13 cellular contexts compared by ENCODE assay signal in genomic region chr9:16062542-16063240, GRCh38.
DNase-seq lines count a peak whose midpoint lies in the region; FAIRE-seq and TF ChIP-seq lines count a peak whose summit lies in the region.
"Had no signal": no experiment of that assay in that cellular context is flagged by ENCODE, and none has a peak within 500 bp of the region (broad histone marks: within the 10 kb centered on the region; RNA-seq: fewer than 3 reads in every experiment).

No MANE protein-coding gene starts in this region.

- H2AFZ ChIP-seq in keratinocyte (ENCODE audit: control insufficient read depth, low read length) (peak overlapping the region; percentile 10), Karpas-422 (ENCODE audit: low read length) (no peak overlapping the region)

- H3K4me2 ChIP-seq in keratinocyte (ENCODE audit: control insufficient read depth, extremely low read depth, insufficient read depth, low read depth, low read length) (peak overlapping the region; percentile 38), Karpas-422 (ENCODE audit: low read depth, low read length, poor library complexity, severe bottlenecking) (no peak overlapping the region)

- no peaks in the 10 kb centered on the region for H4K20me1 ChIP-seq in keratinocyte (ENCODE audit: control insufficient read depth, extremely low read depth, insufficient read depth, low read length)
- H4K20me1 ChIP-seq in Karpas-422 (ENCODE audit: insufficient read depth, low read depth, low read length) = no peaks in the 10 kb centered on the region

- intact Hi-C loops in left ventricle myocardium inferior (cut with micrococcal nuclease) = no loop called here

- no peaks in the 10 kb centered on the region for H3K9me2 ChIP-seq in Karpas-422 (replicated peaks; ENCODE audit: insufficient read depth, low read length)

- H3K4me3 ChIP-seq in BJ (ENCODE audit: low read depth, low read length) (no peak overlapping the region), keratinocyte (ENCODE audit: control insufficient read depth in 2 of 3, extremely low read depth in 1 of 3, insufficient read depth in 2 of 3, low read depth in 1 of 3, low read length in 3 of 3) (peak overlapping the region in 1 of 3 experiments; percentile 5), Karpas-422 (ENCODE audit: low read length) (no peak overlapping the region), left ventricle myocardium inferior (no peak overlapping the region)
- H3K4me3 ChIP-seq: sigmoid colon, SK-N-MC had no signal

- H3K27ac ChIP-seq in keratinocyte (ENCODE audit: control insufficient read depth, insufficient read depth, low read length) (peak overlapping the region; percentile 80), Karpas-422 (ENCODE audit: low read length) (no peak overlapping the region), left ventricle myocardium inferior (replicated peaks) (no peak overlapping the region)
- H3K27ac ChIP-seq: sigmoid colon, SK-N-MC had no signal

- no peaks in the 10 kb centered on the region for H3K9me3 ChIP-seq in keratinocyte (ENCODE audit: control insufficient read depth, low read depth, low read length)
- H3K9me3 ChIP-seq in Karpas-422 (ENCODE audit: low read length) = no peaks in the 10 kb centered on the region
- H3K9me3 ChIP-seq in left ventricle myocardium inferior (replicated peaks) = peaks cover 2% of the 10 kb centered on the region
- H3K9me3 ChIP-seq: sigmoid colon had no signal

- H3K36me3 ChIP-seq in BJ (ENCODE audit: control insufficient read depth, insufficient read depth, low read length) = no peaks in the 10 kb centered on the region
- H3K36me3 ChIP-seq in keratinocyte (ENCODE audit: control insufficient read depth in 2 of 2, extremely low read depth in 1 of 2, insufficient read depth in 2 of 2, low read length in 2 of 2) = no peaks in the 10 kb centered on the region
- H3K36me3 ChIP-seq in Karpas-422 (ENCODE audit: insufficient read depth, low read length) = no peaks in the 10 kb centered on the region
- no peaks in the 10 kb centered on the region for H3K36me3 ChIP-seq in left ventricle myocardium inferior
- H3K36me3 ChIP-seq: sigmoid colon had no signal

- H3K27me3 ChIP-seq in BJ (ENCODE audit: control insufficient read depth, insufficient read depth, low read length) (no peaks in the 10 kb centered on the region), keratinocyte (ENCODE audit: control insufficient read depth, extremely low read depth, insufficient read depth, low read length) (no peaks in the 10 kb centered on the region), Karpas-422 (ENCODE audit: low read length) (no peaks in the 10 kb centered on the region), left ventricle myocardium inferior (ENCODE audit: low read depth) (peaks cover 5% of the 10 kb centered on the region)
- H3K27me3 ChIP-seq: sigmoid colon had no signal

- CTCF ChIA-PET in BJ (lab: Yijun Ruan, JAX) = interaction anchor here (1.2 kb wide), 1 partner anchor 10 kb away, joined by 3 read pairs; no protein-coding TSS in a partner anchor

- dilution Hi-C loops in keratinocyte (cut with MboI; ENCODE audit: extremely low pct_ligation_motif_present, low sequenced_read_pairs) = no loop called here

- no peaks in the 10 kb centered on the region for H3K9me1 ChIP-seq in keratinocyte (ENCODE audit: control insufficient read depth, extremely low read depth, insufficient read depth, low read length)

- H3K4me1 ChIP-seq in keratinocyte (ENCODE audit: control insufficient read depth, extremely low read depth, insufficient read depth, low read length) = peaks cover 53% of the 10 kb centered on the region
- no peaks in the 10 kb centered on the region for H3K4me1 ChIP-seq in Karpas-422 (ENCODE audit: low read length)
- no peaks in the 10 kb centered on the region for H3K4me1 ChIP-seq in left ventricle myocardium inferior
- H3K4me1 ChIP-seq: sigmoid colon had no signal

- H3K9ac ChIP-seq in keratinocyte (ENCODE audit: control insufficient read depth, extremely low read depth, insufficient read depth, low read length) (peak overlapping the region; percentile 18), Karpas-422 (ENCODE audit: low read length) (no peak overlapping the region)

- FAIRE-seq in keratinocyte (lab: Jason Lieb, UNC) = peak; percentile 99

- POLR2A ChIA-PET in BJ (lab: Charles Lee) = no interaction called here

- H3K79me2 ChIP-seq in keratinocyte (ENCODE audit: control insufficient read depth, insufficient read depth, low read length) (no peaks in the 10 kb centered on the region), Karpas-422 (ENCODE audit: low read length) (no peaks in the 10 kb centered on the region)

- no peak for TF ChIP-seq CTCF in BJ (IDR thresholded peaks at IDR 0.05; ENCODE audit: insufficient read depth, low read depth, low read length)
- TF ChIP-seq CTCF in keratinocyte (optimal IDR thresholded peaks at IDR 0.05 in 1 of 3, IDR thresholded peaks at IDR 0.05 in 1 of 3, conservative IDR thresholded peaks at IDR 0.05 in 1 of 3; ENCODE audit: extremely low read depth in 1 of 3, insufficient read depth in 2 of 3, low read length in 3 of 3) = no peak
- TF ChIP-seq CTCF in left ventricle myocardium inferior (IDR thresholded peaks at IDR 0.05; ENCODE audit: borderline replicate concordance) = no peak

- DNase-seq in BJ (ENCODE audit: low read depth) (peak; percentile 37), HS-5 (ENCODE audit: low read depth) (peak; percentile 92), amniotic stem cell (lab: John Stamatoyannopoulos, UW) (peak; percentile 10), keratinocyte (ENCODE audit: low read depth, low spot score) (peak; percentile 95), Karpas-422 (no peak), left ventricle myocardium inferior (no peak), CD1c-positive myeloid dendritic cell (ENCODE audit: extremely low spot score) (no peak), KG1 (lab: John Stamatoyannopoulos, UW) (no peak)
- DNase-seq: activated CD4-positive, alpha-beta T cell treated with anti-CD3 and anti-CD28 coated beads, Interleukin-2, amount 50 U/mL, for 48 hours; caudate nucleus; glutamatergic neuron; sigmoid colon had no signal

Comparison
In these comparisons a context has a peak if more than half of its experiments do, and no peak if none do; other contexts are left out.
1. DNase-seq: peak in BJ (single experiment), HS-5 (single experiment), amniotic stem cell (single experiment) and keratinocyte (single experiment); none in Karpas-422 (single experiment), left ventricle myocardium inferior (single experiment), CD1c-positive myeloid dendritic cell (single experiment) and KG1 (single experiment).